Comparison of ENCODE assay signal across 8 cellular contexts in the genomic region with DNA sequence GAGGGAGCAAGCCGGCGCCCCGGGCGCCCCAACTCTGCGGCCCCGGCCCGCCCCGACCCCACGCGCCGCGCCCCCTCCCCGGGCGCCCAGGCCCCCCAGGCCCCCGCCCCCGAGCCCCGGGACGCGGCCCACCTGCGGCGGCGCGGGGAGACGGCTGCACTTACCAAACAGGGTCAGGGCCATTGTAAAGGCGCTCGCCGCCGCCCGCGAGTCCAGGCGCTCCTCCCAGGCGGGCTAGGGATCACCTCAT. TPM values are rescaled to one million over a fixed set of nuclear protein-coding genes. Genes with fewer than 3 reads are reported as not detected.
DNase-seq lines count a peak whose midpoint lies in the region; ATAC-seq and TF ChIP-seq lines count a peak whose summit lies in the region.

No MANE protein-coding gene starts in this region.

- no peak for TF ChIP-seq POLR2A in thyroid gland (IDR thresholded peaks at IDR 0.05)

- no peaks in the 10 kb centered on the region for H3K4me1 Mint-ChIP-seq in activated T-cell treated with anti-CD3 and anti-CD28 coated beads, Interleukin-2, amount 50 U/mL, for 72 hours (ENCODE audit: low read depth)

- intact Hi-C loops in thyroid gland (cut with DNase I), result no loop called here

- TF ChIP-seq CTCF in astrocyte of the spinal cord (IDR thresholded peaks at IDR 0.05; ENCODE audit: low read depth, low read length) (no peak), thyroid gland (IDR thresholded peaks at IDR 0.05) (no peak)

- no peak overlapping the region for H3K27ac Mint-ChIP-seq in activated T-cell treated with anti-CD3 and anti-CD28 coated beads, Interleukin-2, amount 50 U/mL, for 72 hours

- H3K4me3 ChIP-seq in astrocyte of the spinal cord (ENCODE audit: low read depth, low read length) (peak overlapping the region; percentile 51), thyroid gland (replicated peaks in 1 of 3) (peak overlapping the region; percentile 68 to 84 (median 70))

- peaks cover 49% of the 10 kb centered on the region for H3K27me3 Mint-ChIP-seq in activated T-cell treated with anti-CD3 and anti-CD28 coated beads, Interleukin-2, amount 50 U/mL, for 72 hours (ENCODE audit: low read depth)

- peaks cover 0 to 1% of the 10 kb centered on the region in 2 donors for H3K36me3 Mint-ChIP-seq in activated T-cell treated with anti-CD3 and anti-CD28 coated beads, Interleukin-2, amount 50 U/mL, for 72 hours (ENCODE audit: insufficient read depth in 2 of 2)

- no peaks in the 10 kb centered on the region for H3K9me3 Mint-ChIP-seq in activated T-cell treated with anti-CD3 and anti-CD28 coated beads, Interleukin-2, amount 50 U/mL, for 72 hours

- no peaks in the 10 kb centered on the region for H3K27me3 ChIP-seq in thyroid gland

- H3K4me3 Mint-ChIP-seq in activated T-cell treated with anti-CD3 and anti-CD28 coated beads, Interleukin-2, amount 50 U/mL, for 72 hours, result peak overlapping the region; percentile 85

- no peaks in the 10 kb centered on the region for H3K36me3 ChIP-seq in thyroid gland

- peak; percentile 64 to 69 for ATAC-seq in activated T-cell treated with anti-CD3 and anti-CD28 coated beads, Interleukin-2, amount 50 U/mL, for 72 hours (replicated peaks in 1 of 2)
- ATAC-seq in HG03565 (IDR thresholded peaks at IDR 0.05; ENCODE audit: unreplicated experiment), result peak; percentile 18
- peak; percentile 63 for ATAC-seq in left lobe of liver
- no peak for ATAC-seq in GM21529 (IDR thresholded peaks at IDR 0.05; ENCODE audit: unreplicated experiment)

- H3K4me1 ChIP-seq in thyroid gland, result peaks cover 0 to 5% of the 10 kb centered on the region in 2 donors

- WGBS in thyroid gland, 2 donors, result 0% methylated on average over 14 of the region's 32 CpGs; no CpG with 5 or more reads in 1 of the 2 donors

- H3K27ac ChIP-seq in thyroid gland, result peak overlapping the region; percentile 62 to 84 (median 64)

- H3K9me3 ChIP-seq in thyroid gland, result no peaks in the 10 kb centered on the region

- in situ Hi-C loops in astrocyte of the spinal cord (cut with HindIII; ENCODE audit: low sequenced_read_pairs), result no loop called here

- no peak for DNase-seq in activated T-cell treated with anti-CD3 and anti-CD28 coated beads, Interleukin-2, amount 50 U/mL, for 72 hours
- DNase-seq in activated T-cell treated with anti-CD3 and anti-CD28 coated beads for 4 hours (no peak), astrocyte of the spinal cord (ENCODE audit: low read depth, low spot score) (no peak), left lobe of liver (ENCODE audit: low spot score) (no peak), thyroid gland (no peak), NCI-H2196 treated with DMSO at 0.1 percent for 48 hours (lab: John Stamatoyannopoulos, UW; ENCODE audit: unreplicated experiment) (no peak)

RNA-seq across cellular contexts. Expression of gene CHN1, which starts 0.5 kb away (rescaled TPM):
- 1 to 10 TPM; 5.1 to 5.3 TPM for total RNA-seq in activated T-cell treated with anti-CD3 and anti-CD28 coated beads, Interleukin-2, amount 50 U/mL, for 72 hours
- total RNA-seq in left lobe of liver (1.6 TPM), thyroid gland (1 to 10 TPM; 7.8 to 9.7 (median 9.4) TPM)
